3 cellular contexts compared by ENCODE assay signal in the genomic region with DNA sequence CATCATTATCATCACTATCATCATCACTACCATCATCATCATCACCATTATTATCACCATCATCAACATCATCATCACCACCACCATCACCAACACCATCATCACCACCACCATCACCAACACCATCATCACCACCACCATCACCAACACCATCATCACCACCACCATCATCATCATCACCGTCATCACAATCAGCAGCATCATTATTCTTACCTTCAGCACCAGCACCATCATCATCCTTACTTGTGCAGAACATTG.
A peak's percentile ranks its signal among the peaks of the same experiment; 100 is the strongest.
TF ChIP-seq lines count a peak whose summit lies in the region.
"Not testable (repeated sequence)": the region's sequence is repeated elsewhere in the genome, so short reads cannot be mapped to it uniquely, and the experiment has no call there.

No MANE protein-coding gene starts in this region.

TF ChIP-seq in HEK293, 187 proteins besides CTCF, POLR2A, EP300 and RAD21:
- peak; percentile 23; the same call in 1 of the 2 replicates for TF ChIP-seq ZNF658 (tag by site-specific recombination; IDR thresholded peaks at IDR 0.05)
- TF ChIP-seq ZNF707 (tag by site-specific recombination; IDR thresholded peaks at IDR 0.05), result peak; percentile 50; the same call in 1 of the 2 replicates
- 0 out of 2 replicates have a peak, but pooled peaks have one; percentile 11 for TF ChIP-seq ZNF302 (tag by site-specific recombination; IDR thresholded peaks at IDR 0.05; ENCODE audit: low read depth)
- TF ChIP-seq, protein P1, sequence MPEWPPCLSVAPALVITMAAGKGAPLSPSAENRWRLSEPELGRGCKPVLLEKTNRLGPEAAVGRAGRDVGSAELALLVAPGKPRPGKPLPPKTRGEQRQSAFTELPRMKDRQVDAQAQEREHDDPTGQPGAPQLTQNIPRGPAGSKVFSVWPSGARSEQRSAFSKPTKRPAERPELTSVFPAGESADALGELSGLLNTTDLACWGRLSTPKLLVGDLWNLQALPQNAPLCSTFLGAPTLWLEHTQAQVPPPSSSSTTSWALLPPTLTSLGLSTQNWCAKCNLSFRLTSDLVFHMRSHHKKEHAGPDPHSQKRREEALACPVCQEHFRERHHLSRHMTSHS (tag by site-specific recombination; IDR thresholded peaks at IDR 0.05), result peak; percentile 53; the same call in 1 of the 2 replicates
- peak; percentile 40; the same call in 1 of the 2 replicates for TF ChIP-seq ZNF513 (tag by site-specific recombination; IDR thresholded peaks at IDR 0.05)

TF ChIP-seq in K562, 482 proteins besides CTCF, POLR2A, EP300 and RAD21:
- TF ChIP-seq FOXA3 (CRISPR knock-in tag; conservative IDR thresholded peaks at IDR 0.05 in 1 of 2, IDR thresholded peaks at IDR 0.05 in 1 of 2), result 0 out of 4 replicates have a peak, but pooled peaks of 1 of the 2 experiments have one; percentile 2
- TF ChIP-seq PHB2 (IDR thresholded peaks at IDR 0.05; ENCODE audit: low read depth), result 0 out of 2 replicates have a peak, but pooled peaks have one; percentile 1

TF ChIP-seq in HepG2, 621 proteins besides CTCF, POLR2A, EP300 and RAD21:
- TF ChIP-seq FOXA1 (IDR thresholded peaks at IDR 0.05), result peak; percentile 3; the same call in 1 of the 2 replicates
- not testable (repeated sequence) for TF ChIP-seq FOXA1 (CRISPR knock-in tag; IDR thresholded peaks at IDR 0.05)
